9 cellular contexts compared by ENCODE assay signal in genomic region chr20:50464026-50464724, GRCh38. TPM values are rescaled to one million over a fixed set of nuclear protein-coding genes. Genes with fewer than 3 reads are reported as not detected.
A peak's percentile ranks its signal among the peaks of the same experiment; 100 is the strongest.
DNase-seq lines count a peak whose midpoint lies in the region; ATAC-seq and TF ChIP-seq lines count a peak whose summit lies in the region.
"Had no signal": no experiment of that assay in that cellular context is flagged by ENCODE, and none has a peak within 500 bp of the region (broad histone marks: within the 10 kb centered on the region; RNA-seq: fewer than 3 reads in every experiment).

No MANE protein-coding gene starts in this region.

- H3K4me3 ChIP-seq in neuronal stem cell (ENCODE audit: low read length in 2 of 2): no peak overlapping the region

- H2BK120ac ChIP-seq in neuronal stem cell (ENCODE audit: low read depth, low read length): no peak overlapping the region

- peak; percentile 83 for TF ChIP-seq CTCF in type B pancreatic cell (conservative IDR thresholded peaks at IDR 0.05)

- H2BK12ac ChIP-seq in neuronal stem cell (ENCODE audit: low read length): no peak overlapping the region

- no peak overlapping the region for H3K4me3 Mint-ChIP-seq in activated T-cell treated with anti-CD3 and anti-CD28 coated beads, Interleukin-2, amount 50 U/mL, for 4 hours
- no peak overlapping the region for H3K4me3 Mint-ChIP-seq in type B pancreatic cell
- H3K4me3 Mint-ChIP-seq: activated naive CD4-positive, alpha-beta T cell treated with anti-CD3 and anti-CD28 coated beads, Interleukin-2, amount 50 U/mL, for 24 hours had no signal

- H3K27me3 Mint-ChIP-seq in activated T-cell treated with anti-CD3 and anti-CD28 coated beads, Interleukin-2, amount 50 U/mL, for 4 hours (ENCODE audit: low read depth): peaks cover 2% of the 10 kb centered on the region
- no peaks in the 10 kb centered on the region for H3K27me3 Mint-ChIP-seq in type B pancreatic cell
- H3K27me3 Mint-ChIP-seq: activated naive CD4-positive, alpha-beta T cell treated with anti-CD3 and anti-CD28 coated beads, Interleukin-2, amount 50 U/mL, for 24 hours had no signal

- ATAC-seq in HG02885 (IDR thresholded peaks at IDR 0.05; ENCODE audit: poor library complexity, unreplicated experiment) (peak; percentile 73), GM19324 (IDR thresholded peaks at IDR 0.05; ENCODE audit: low FRiP score, unreplicated experiment) (no peak)
- ATAC-seq in activated T-cell treated with anti-CD3 and anti-CD28 coated beads, Interleukin-2, amount 50 U/mL, for 4 hours: peak; percentile 83 to 88

- H3K9me3 Mint-ChIP-seq in activated T-cell treated with anti-CD3 and anti-CD28 coated beads, Interleukin-2, amount 50 U/mL, for 4 hours: no peaks in the 10 kb centered on the region
- no peaks in the 10 kb centered on the region for H3K9me3 Mint-ChIP-seq in type B pancreatic cell
- H3K9me3 Mint-ChIP-seq: activated naive CD4-positive, alpha-beta T cell treated with anti-CD3 and anti-CD28 coated beads, Interleukin-2, amount 50 U/mL, for 24 hours had no signal

- H2AK5ac ChIP-seq in neuronal stem cell (ENCODE audit: low read depth, low read length): no peak overlapping the region

- H3K14ac ChIP-seq in neuronal stem cell (ENCODE audit: low read length): no peak overlapping the region

- no peak overlapping the region for H3K9ac ChIP-seq in neuronal stem cell (ENCODE audit: low read depth, low read length, poor library complexity)

- peak overlapping the region; percentile 58 for H2AFZ ChIP-seq in neuronal stem cell (ENCODE audit: low read length)

- no peak overlapping the region for H3K18ac ChIP-seq in neuronal stem cell (ENCODE audit: low read length)

- H2BK15ac ChIP-seq in neuronal stem cell (ENCODE audit: low read length): no peak overlapping the region

- H3K79me1 ChIP-seq in neuronal stem cell (ENCODE audit: low read depth, low read length): no peaks in the 10 kb centered on the region

- H3K27me3 ChIP-seq in neuronal stem cell (ENCODE audit: control insufficient read depth in 3 of 3, insufficient read depth in 3 of 3, low read depth in 1 of 3, low read length in 3 of 3): peaks cover 0 to 7% (median 0%) of the 10 kb centered on the region in 3 experiments

- H3K4ac ChIP-seq in neuronal stem cell (ENCODE audit: low read length): no peak overlapping the region

- no peaks in the 10 kb centered on the region for H3K36me3 Mint-ChIP-seq in activated T-cell treated with anti-CD3 and anti-CD28 coated beads, Interleukin-2, amount 50 U/mL, for 4 hours (ENCODE audit: insufficient read depth)
- H3K36me3 Mint-ChIP-seq in type B pancreatic cell: no peaks in the 10 kb centered on the region
- H3K36me3 Mint-ChIP-seq: activated naive CD4-positive, alpha-beta T cell treated with anti-CD3 and anti-CD28 coated beads, Interleukin-2, amount 50 U/mL, for 24 hours had no signal

- H3K27ac ChIP-seq in neuronal stem cell (replicated peaks; ENCODE audit: low read length): no peak overlapping the region

- peak; percentile 27 for DNase-seq in DMS79 (lab: John Stamatoyannopoulos, UW)
- peak; percentile 68 for DNase-seq in OCI-M1 (lab: John Stamatoyannopoulos, UW)
- peak; percentile 45 for DNase-seq in activated T-cell treated with anti-CD3 and anti-CD28 coated beads, Interleukin-2, amount 50 U/mL, for 4 hours
- peak; percentile 48 for DNase-seq in fibroblast of gingiva (ENCODE audit: low read depth)
- DNase-seq in neuronal stem cell (ENCODE audit: low spot score): peak; percentile 32
- DNase-seq in type B pancreatic cell (ENCODE audit: extremely low spot score, unreplicated experiment): peak; percentile 72

- H3K4me1 Mint-ChIP-seq in activated T-cell treated with anti-CD3 and anti-CD28 coated beads, Interleukin-2, amount 50 U/mL, for 4 hours (ENCODE audit: low read depth): no peaks in the 10 kb centered on the region
- H3K4me1 Mint-ChIP-seq in type B pancreatic cell (ENCODE audit: unreplicated experiment): peaks cover 7% of the 10 kb centered on the region

- no peak overlapping the region for H3K23ac ChIP-seq in neuronal stem cell (ENCODE audit: low read depth, low read length, poor library complexity)

- no peak overlapping the region for H4K8ac ChIP-seq in neuronal stem cell (ENCODE audit: low read depth, low read length)

- no peaks in the 10 kb centered on the region for H3K36me3 ChIP-seq in neuronal stem cell (replicated peaks in 1 of 2; ENCODE audit: control insufficient read depth in 2 of 2, insufficient read depth in 2 of 2, low read length in 2 of 2)

- no peaks in the 10 kb centered on the region for H3K9me3 ChIP-seq in neuronal stem cell (replicated peaks in 1 of 2; ENCODE audit: control insufficient read depth in 2 of 2, insufficient read depth in 1 of 2, low read depth in 1 of 2, low read length in 2 of 2)

- H3K27ac Mint-ChIP-seq in type B pancreatic cell: no peak overlapping the region
- H3K27ac Mint-ChIP-seq: activated naive CD4-positive, alpha-beta T cell treated with anti-CD3 and anti-CD28 coated beads, Interleukin-2, amount 50 U/mL, for 24 hours had no signal

- no peaks in the 10 kb centered on the region for H3K4me1 ChIP-seq in neuronal stem cell (ENCODE audit: control insufficient read depth in 2 of 2, insufficient read depth in 1 of 2, low read depth in 1 of 2, low read length in 2 of 2)

- no peak overlapping the region for H4K91ac ChIP-seq in neuronal stem cell (ENCODE audit: low read depth, low read length, poor library complexity)

- no peak overlapping the region for H2BK5ac ChIP-seq in neuronal stem cell (ENCODE audit: low read length)

- H3K4me2 ChIP-seq in neuronal stem cell (ENCODE audit: insufficient read depth, low read length, poor library complexity, severe bottlenecking): no peak overlapping the region

- no CpG with 5 or more reads among the region's 21 CpGs for WGBS in neuronal stem cell (ENCODE audit: extremely low coverage in 2 of 2, insufficient read length in 2 of 2, insufficient replicate concordance in 1 of 2), 2 donors

RNA-seq across cellular contexts. Expression of gene PTPN1, which starts 46.0 kb away (rescaled TPM):
- 10 to 100 TPM; 72.0 to 87.9 (median 72.3) TPM for total RNA-seq in activated T-cell treated with anti-CD3 and anti-CD28 coated beads, Interleukin-2, amount 50 U/mL, for 4 hours
- polyA plus RNA-seq in neuronal stem cell (2013, experiment 1 of 2): 30.8 TPM
- polyA plus RNA-seq in neuronal stem cell (2013, experiment 2 of 2): 29.7 TPM
- total RNA-seq in type B pancreatic cell (ENCODE audit: low replicate concordance): 26.6 and 27.6 TPM in 2 replicates
